ENCODE assay signal across 8 cellular contexts in genomic region chr14:68564826-68565760, GRCh38.
DNase-seq lines count a peak whose midpoint lies in the region; ATAC-seq, FAIRE-seq and TF ChIP-seq lines count a peak whose summit lies in the region.

No MANE protein-coding gene starts in this region.

- H3K9me2 ChIP-seq in SK-N-SH = no peaks in the 10 kb centered on the region

- TF ChIP-seq POLR2A in suprapubic skin (IDR thresholded peaks at IDR 0.05) = no peak

- H3K27me3 ChIP-seq in SK-N-SH (ENCODE audit: insufficient read depth) (no peaks in the 10 kb centered on the region), astrocyte (ENCODE audit: insufficient read depth, low read length) (no peaks in the 10 kb centered on the region), suprapubic skin (no peaks in the 10 kb centered on the region)

- no peak for ATAC-seq in SK-N-SH treated with all-trans-retinoic acid at 6 μM for 48 hours

- H3K27me3 Mint-ChIP-seq in astrocyte (ENCODE audit: low read depth, unreplicated experiment) = peaks cover 5% of the 10 kb centered on the region

- peaks cover 4% of the 10 kb centered on the region for H3K9me3 Mint-ChIP-seq in astrocyte (ENCODE audit: unreplicated experiment)

- H3K4me3 Mint-ChIP-seq in astrocyte (ENCODE audit: unreplicated experiment) = peak overlapping the region; percentile 14

- H3K9ac ChIP-seq in SK-N-SH (no peak overlapping the region), astrocyte (ENCODE audit: low read length) (no peak overlapping the region)

- POLR2A ChIA-PET in SK-N-SH (lab: Yijun Ruan, JAX) = no interaction called here

- CTCF ChIA-PET in SK-N-SH (lab: Yijun Ruan, JAX) = interaction anchor here (1.0 kb wide), 1 partner anchor 224 kb away, joined by 4 read pairs; no protein-coding TSS in a partner anchor

- peaks cover 2% of the 10 kb centered on the region for H3K36me3 Mint-ChIP-seq in astrocyte (ENCODE audit: low read depth, unreplicated experiment)

- H3F3A ChIP-seq in SK-N-SH (replicated peaks; ENCODE audit: insufficient read depth) = no peaks in the 10 kb centered on the region

- H4K20me1 ChIP-seq in SK-N-SH (ENCODE audit: insufficient read depth) (no peaks in the 10 kb centered on the region), astrocyte (ENCODE audit: insufficient read depth, low read length) (no peaks in the 10 kb centered on the region)

- H3K36me3 ChIP-seq in SK-N-SH (replicated peaks in 1 of 2; ENCODE audit: control insufficient read depth in 1 of 2, insufficient read depth in 2 of 2, low read length in 1 of 2) (no peaks in the 10 kb centered on the region), astrocyte (ENCODE audit: insufficient read depth, low read length) (no peaks in the 10 kb centered on the region), suprapubic skin (no peaks in the 10 kb centered on the region)

- H3K27ac ChIP-seq in SK-N-SH (ENCODE audit: low read depth in 2 of 2, low read length in 1 of 2) (no peak overlapping the region), astrocyte (ENCODE audit: low read depth, low read length) (no peak overlapping the region), suprapubic skin (peak overlapping the region; percentile 84)

- no peak for TF ChIP-seq EP300 in SK-N-SH (IDR thresholded peaks at IDR 0.05; ENCODE audit: borderline replicate concordance in 1 of 2, low read depth in 1 of 2, low read length in 1 of 2)
- no peak for TF ChIP-seq EP300 in suprapubic skin (IDR thresholded peaks at IDR 0.05)

- H3K27ac Mint-ChIP-seq in astrocyte (ENCODE audit: unreplicated experiment) = no peak overlapping the region

- H3K4me2 ChIP-seq in SK-N-SH (no peak overlapping the region), astrocyte (ENCODE audit: low read length) (no peak overlapping the region)

- no peak overlapping the region for H3K4me3 ChIP-seq in SK-N-SH (ENCODE audit: low read depth in 2 of 2, low read length in 1 of 2)
- H3K4me3 ChIP-seq in astrocyte (ENCODE audit: insufficient read depth, low read depth, low read length) = no peak overlapping the region
- no peak overlapping the region for H3K4me3 ChIP-seq in suprapubic skin

- H2AFZ ChIP-seq in SK-N-SH (ENCODE audit: low read depth) (0 out of 2 replicates have a peak overlapping the region, but pooled peaks have one; percentile 36), astrocyte (ENCODE audit: low read depth, low read length) (no peak overlapping the region)

- no peak for TF ChIP-seq CTCF in SK-N-SH (IDR thresholded peaks at IDR 0.05)
- no peak for TF ChIP-seq CTCF in astrocyte (IDR thresholded peaks at IDR 0.05; ENCODE audit: insufficient read depth, low read depth, low read length)
- TF ChIP-seq CTCF in suprapubic skin (IDR thresholded peaks at IDR 0.05) = no peak
- TF ChIP-seq CTCF in GM20000 (IDR thresholded peaks at IDR 0.05; ENCODE audit: extremely low read depth, missing control alignments) = no peak

- DNase-seq in SK-N-SH = no peak
- peak; percentile 49 for DNase-seq in astrocyte (ENCODE audit: low read depth)
- peak; percentile 64 for DNase-seq in left kidney (ENCODE audit: low read depth, low spot score)
- DNase-seq in suprapubic skin (ENCODE audit: low spot score in 2 of 2) = peak in 1 of 2 donors; percentile 60
- no peak for DNase-seq in NCI-H510A (lab: John Stamatoyannopoulos, UW)
- no peak for DNase-seq in COLO829 (ENCODE audit: low spot score)
- DNase-seq in GM20000 (ENCODE audit: low spot score) = no peak

- peaks cover 0 to 11% of the 10 kb centered on the region in 2 experiments; a peak in 1 of 4 replicates for H3K4me1 ChIP-seq in SK-N-SH (ENCODE audit: control insufficient read depth in 1 of 2, insufficient read depth in 2 of 2, low read depth in 1 of 2, low read length in 1 of 2)
- H3K4me1 ChIP-seq in astrocyte (ENCODE audit: insufficient read depth, low read length) = peaks cover 13% of the 10 kb centered on the region
- H3K4me1 ChIP-seq in suprapubic skin = peaks cover 72% of the 10 kb centered on the region

- TF ChIP-seq RAD21 in SK-N-SH (IDR thresholded peaks at IDR 0.05; ENCODE audit: low read length) = no peak

- H3K9me3 ChIP-seq in SK-N-SH = no peaks in the 10 kb centered on the region
- H3K9me3 ChIP-seq in astrocyte (ENCODE audit: insufficient read depth, low read depth, low read length) = no peaks in the 10 kb centered on the region
- H3K9me3 ChIP-seq in suprapubic skin = no peaks in the 10 kb centered on the region

- WGBS in SK-N-SH (ENCODE audit: low lambda C conversion rate) = 81% methylated on average over 8 of the region's 8 CpGs
- WGBS in suprapubic skin = 72% methylated on average over 8 of the region's 8 CpGs

- no peaks in the 10 kb centered on the region for H3K79me2 ChIP-seq in SK-N-SH (ENCODE audit: insufficient read depth)
- no peaks in the 10 kb centered on the region for H3K79me2 ChIP-seq in astrocyte (ENCODE audit: insufficient read depth, low read length)

- no peak for FAIRE-seq in astrocyte (lab: Jason Lieb, UNC)

- H3K4me1 Mint-ChIP-seq in astrocyte (ENCODE audit: low read depth, unreplicated experiment) = peaks cover 29% of the 10 kb centered on the region

TF ChIP-seq in SK-N-SH, 30 proteins besides CTCF, POLR2A, EP300 and RAD21 (continues in another document):
- no peak for TF ChIP-seq EZH2phosphoT487 (IDR thresholded peaks at IDR 0.05; ENCODE audit: borderline replicate concordance, low read depth)
- TF ChIP-seq NRF1 (IDR thresholded peaks at IDR 0.05; ENCODE audit: low read depth, low read length) = no peak
- no peak for TF ChIP-seq GATA2 (CRISPR knock-in tag; IDR thresholded peaks at IDR 0.05)
- TF ChIP-seq, protein P1, sequence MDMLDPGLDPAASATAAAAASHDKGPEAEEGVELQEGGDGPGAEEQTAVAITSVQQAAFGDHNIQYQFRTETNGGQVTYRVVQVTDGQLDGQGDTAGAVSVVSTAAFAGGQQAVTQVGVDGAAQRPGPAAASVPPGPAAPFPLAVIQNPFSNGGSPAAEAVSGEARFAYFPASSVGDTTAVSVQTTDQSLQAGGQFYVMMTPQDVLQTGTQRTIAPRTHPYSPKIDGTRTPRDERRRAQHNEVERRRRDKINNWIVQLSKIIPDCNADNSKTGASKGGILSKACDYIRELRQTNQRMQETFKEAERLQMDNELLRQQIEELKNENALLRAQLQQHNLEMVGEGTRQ (IDR thresholded peaks at IDR 0.05; ENCODE audit: borderline replicate concordance, low read depth, low read length) = no peak
- TF ChIP-seq, protein P2, sequence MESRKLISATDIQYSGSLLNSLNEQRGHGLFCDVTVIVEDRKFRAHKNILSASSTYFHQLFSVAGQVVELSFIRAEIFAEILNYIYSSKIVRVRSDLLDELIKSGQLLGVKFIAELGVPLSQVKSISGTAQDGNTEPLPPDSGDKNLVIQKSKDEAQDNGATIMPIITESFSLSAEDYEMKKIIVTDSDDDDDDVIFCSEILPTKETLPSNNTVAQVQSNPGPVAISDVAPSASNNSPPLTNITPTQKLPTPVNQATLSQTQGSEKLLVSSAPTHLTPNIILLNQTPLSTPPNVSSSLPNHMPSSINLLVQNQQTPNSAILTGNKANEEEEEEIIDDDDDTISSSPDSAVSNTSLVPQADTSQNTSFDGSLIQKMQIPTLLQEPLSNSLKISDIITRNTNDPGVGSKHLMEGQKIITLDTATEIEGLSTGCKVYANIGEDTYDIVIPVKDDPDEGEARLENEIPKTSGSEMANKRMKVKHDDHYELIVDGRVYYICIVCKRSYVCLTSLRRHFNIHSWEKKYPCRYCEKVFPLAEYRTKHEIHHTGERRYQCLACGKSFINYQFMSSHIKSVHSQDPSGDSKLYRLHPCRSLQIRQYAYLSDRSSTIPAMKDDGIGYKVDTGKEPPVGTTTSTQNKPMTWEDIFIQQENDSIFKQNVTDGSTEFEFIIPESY (IDR thresholded peaks at IDR 0.05; ENCODE audit: borderline replicate concordance, low read depth) = no peak

TF ChIP-seq in SK-N-SH treated with all-trans-retinoic acid at 6 μM for 48 hours, 23 proteins besides CTCF, POLR2A, EP300 and RAD21 (continues in another document):
- TF ChIP-seq ZFP30 (CRISPR knock-in tag; IDR thresholded peaks at IDR 0.05) (no peak), TCF4 (CRISPR knock-in tag; IDR thresholded peaks at IDR 0.05; ENCODE audit: borderline replicate concordance) (no peak), TOX (CRISPR knock-in tag; IDR thresholded peaks at IDR 0.05; ENCODE audit: borderline replicate concordance) (no peak), OSR1 (CRISPR knock-in tag; IDR thresholded peaks at IDR 0.05) (no peak), ISL1 (CRISPR knock-in tag; IDR thresholded peaks at IDR 0.05) (no peak), RARB (CRISPR knock-in tag; IDR thresholded peaks at IDR 0.05) (no peak), PATZ1 (CRISPR knock-in tag; IDR thresholded peaks at IDR 0.05; ENCODE audit: borderline replicate concordance) (no peak), ESRRG (CRISPR knock-in tag; IDR thresholded peaks at IDR 0.05) (no peak), ZNF565 (CRISPR knock-in tag; conservative IDR thresholded peaks at IDR 0.05; ENCODE audit: low read depth) (no peak), ZNF70 (CRISPR knock-in tag; IDR thresholded peaks at IDR 0.05) (no peak), CSDC2 (CRISPR knock-in tag; IDR thresholded peaks at IDR 0.05) (no peak)
- TF ChIP-seq, protein P3, sequence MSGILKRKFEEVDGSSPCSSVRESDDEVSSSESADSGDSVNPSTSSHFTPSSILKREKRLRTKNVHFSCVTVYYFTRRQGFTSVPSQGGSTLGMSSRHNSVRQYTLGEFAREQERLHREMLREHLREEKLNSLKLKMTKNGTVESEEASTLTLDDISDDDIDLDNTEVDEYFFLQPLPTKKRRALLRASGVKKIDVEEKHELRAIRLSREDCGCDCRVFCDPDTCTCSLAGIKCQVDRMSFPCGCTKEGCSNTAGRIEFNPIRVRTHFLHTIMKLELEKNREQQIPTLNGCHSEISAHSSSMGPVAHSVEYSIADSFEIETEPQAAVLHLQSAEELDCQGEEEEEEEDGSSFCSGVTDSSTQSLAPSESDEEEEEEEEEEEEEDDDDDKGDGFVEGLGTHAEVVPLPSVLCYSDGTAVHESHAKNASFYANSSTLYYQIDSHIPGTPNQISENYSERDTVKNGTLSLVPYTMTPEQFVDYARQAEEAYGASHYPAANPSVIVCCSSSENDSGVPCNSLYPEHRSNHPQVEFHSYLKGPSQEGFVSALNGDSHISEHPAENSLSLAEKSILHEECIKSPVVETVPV (CRISPR knock-in tag; IDR thresholded peaks at IDR 0.05) = no peak

Comparison
In these comparisons a context has a peak if more than half of its experiments do, and no peak if none do; other contexts are left out.
1. DNase-seq: peak in astrocyte (single experiment) and left kidney (single experiment); none in SK-N-SH (single experiment), NCI-H510A (single experiment), COLO829 (single experiment) and GM20000 (single experiment).